ENCODE assay signal across 1 cellular context in genomic region chr1:6499318-6499717, GRCh38.
TF ChIP-seq lines count a peak whose summit lies in the region.

No MANE protein-coding gene starts in this region.

TF ChIP-seq in HepG2, 621 proteins besides CTCF, POLR2A, EP300 and RAD21:
- TF ChIP-seq ASH2L (IDR thresholded peaks at IDR 0.05; ENCODE audit: insufficient read length, low read depth, low read length): no peak
- TF ChIP-seq ELF1 (CRISPR knock-in tag; IDR thresholded peaks at IDR 0.05): 0 out of 2 replicates have a peak, but pooled peaks have one; percentile 16
